Comparison of ENCODE assay signal across 17 cellular contexts in the genomic region with DNA sequence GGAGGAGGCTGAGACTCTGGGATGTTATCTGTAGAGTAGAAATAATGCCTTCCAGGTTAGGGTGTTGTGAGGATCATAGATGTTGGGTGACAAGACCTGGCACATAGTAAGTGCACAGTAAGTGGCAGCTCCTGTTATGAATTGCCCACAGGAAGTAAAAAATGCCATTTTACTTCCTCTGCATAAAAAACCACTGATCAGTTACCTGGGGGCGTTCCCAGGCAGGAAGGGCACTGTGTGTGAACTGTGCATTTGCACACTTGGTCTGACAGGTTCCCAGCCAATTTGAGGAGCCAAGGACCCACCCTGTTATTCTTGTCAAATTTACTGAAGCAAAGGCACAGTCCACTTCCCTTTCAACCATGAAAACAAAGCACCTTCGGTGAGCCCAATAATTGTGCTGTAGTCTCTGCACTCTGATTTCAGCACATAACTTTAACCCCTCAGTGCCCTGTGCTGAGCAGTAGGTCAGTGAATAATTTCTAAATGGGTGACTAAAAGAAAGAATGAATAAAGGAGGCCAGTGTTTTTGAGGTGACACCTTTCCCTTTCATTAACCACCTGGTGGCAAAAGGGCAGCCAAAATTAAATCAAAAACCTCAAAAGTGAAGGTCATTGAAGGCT.
A peak's percentile ranks its signal among the peaks of the same experiment; 100 is the strongest.
DNase-seq lines count a peak whose midpoint lies in the region; ATAC-seq and TF ChIP-seq lines count a peak whose summit lies in the region.
"Had no signal": no experiment of that assay in that cellular context is flagged by ENCODE, and none has a peak within 500 bp of the region (broad histone marks: within the 10 kb centered on the region; RNA-seq: fewer than 3 reads in every experiment).

No MANE protein-coding gene starts in this region.

- peaks cover 64% of the 10 kb centered on the region for H3K4me1 Mint-ChIP-seq in activated naive CD8-positive, alpha-beta T cell treated with anti-CD3 and anti-CD28 coated beads, Interleukin-2, amount 10 ng/mL, durations not matched to agents 7 days and 5 days
- peaks cover 20% of the 10 kb centered on the region for H3K4me1 Mint-ChIP-seq in neural progenitor cell

- peak overlapping the region; percentile 76 for H3K27ac Mint-ChIP-seq in activated naive CD8-positive, alpha-beta T cell treated with anti-CD3 and anti-CD28 coated beads, Interleukin-2, amount 10 ng/mL, durations not matched to agents 7 days and 5 days
- H3K27ac Mint-ChIP-seq in neural progenitor cell: no peak overlapping the region

- H3K4me3 Mint-ChIP-seq in activated naive CD8-positive, alpha-beta T cell treated with anti-CD3 and anti-CD28 coated beads, Interleukin-2, amount 10 ng/mL, durations not matched to agents 7 days and 5 days: peak overlapping the region; percentile 70
- no peak overlapping the region for H3K4me3 Mint-ChIP-seq in neural progenitor cell

- H3K9me3 ChIP-seq in heart right ventricle (no peaks in the 10 kb centered on the region), right atrium auricular region (no peaks in the 10 kb centered on the region), OCI-LY7 (ENCODE audit: low read length) (no peaks in the 10 kb centered on the region), neural progenitor cell (ENCODE audit: low read depth) (no peaks in the 10 kb centered on the region)
- H3K9me3 ChIP-seq: thoracic aorta had no signal

- H3K27me3 ChIP-seq in heart right ventricle (no peaks in the 10 kb centered on the region), right atrium auricular region (no peaks in the 10 kb centered on the region), neural progenitor cell (no peaks in the 10 kb centered on the region)

- POLR2A ChIA-PET in OCI-LY7 (lab: Charles Lee): interaction anchor here (0.6 to 1.1 kb wide), 2 partner anchors 46 to 306 kb away, joined by 3 read pairs; no protein-coding TSS in a partner anchor
- POLR2A ChIA-PET in activated naive CD8-positive, alpha-beta T cell treated with anti-CD3 and anti-CD28 coated beads, Interleukin-2, amount 10 ng/mL, durations not matched to agents 7 days and 5 days (lab: Charles Lee): interaction anchor here (0.6 to 7.2 kb wide), 4 partner anchors 28 to 133 kb away, joined by 3 to 41 read pairs (median 4); no protein-coding TSS in a partner anchor

- TF ChIP-seq CTCF in heart right ventricle (IDR thresholded peaks at IDR 0.05): no peak
- TF ChIP-seq CTCF in right atrium auricular region (IDR thresholded peaks at IDR 0.05): no peak
- no peak for TF ChIP-seq CTCF in OCI-LY7 (conservative IDR thresholded peaks at IDR 0.05; ENCODE audit: low read length)
- TF ChIP-seq CTCF in neural progenitor cell (IDR thresholded peaks at IDR 0.05): no peak

- H3K4me3 ChIP-seq in heart right ventricle (no peak overlapping the region), right atrium auricular region (no peak overlapping the region), OCI-LY7 (ENCODE audit: low read depth, low read length, poor library complexity, severe bottlenecking) (no peak overlapping the region), neural progenitor cell (no peak overlapping the region)
- H3K4me3 ChIP-seq: thoracic aorta had no signal

- ATAC-seq in heart right ventricle (peak in 5 of 8 donors; percentile 41 to 62 (median 55)), HG02623 (IDR thresholded peaks at IDR 0.05; ENCODE audit: unreplicated experiment) (no peak)
- ATAC-seq in activated naive CD8-positive, alpha-beta T cell treated with anti-CD3 and anti-CD28 coated beads, Interleukin-2, amount 10 ng/mL, durations not matched to agents 7 days and 5 days (ENCODE audit: low read depth): peak; percentile 76
- peak; percentile 71 for ATAC-seq in stimulated activated naive CD8-positive, alpha-beta T cell treated with anti-CD3 and anti-CD28 coated beads, Interleukin-15, Interleukin-2, amounts not matched to agents 100 U/mL and 50 U/mL, for 24 hours

- H3K36me3 Mint-ChIP-seq in activated naive CD8-positive, alpha-beta T cell treated with anti-CD3 and anti-CD28 coated beads, Interleukin-2, amount 10 ng/mL, durations not matched to agents 7 days and 5 days: peaks cover 15% of the 10 kb centered on the region
- no peaks in the 10 kb centered on the region for H3K36me3 Mint-ChIP-seq in neural progenitor cell

- peaks cover 0 to 41% (median 20%) of the 10 kb centered on the region in 9 donors for H3K4me1 ChIP-seq in heart right ventricle
- H3K4me1 ChIP-seq in right atrium auricular region: peaks cover 0 to 3% of the 10 kb centered on the region in 2 donors
- H3K4me1 ChIP-seq in OCI-LY7 (ENCODE audit: insufficient read depth, low read length, poor library complexity, severe bottlenecking): peaks cover 16% of the 10 kb centered on the region
- no peaks in the 10 kb centered on the region for H3K4me1 ChIP-seq in neural progenitor cell

- H3K4me2 ChIP-seq in OCI-LY7 (ENCODE audit: low read length) (peak overlapping the region; percentile 42), neural progenitor cell (no peak overlapping the region)

- no TSS peak for BruUV-seq in OCI-LY7 (replicated peaks; lab: Mats Ljungman, UMichigan)

- intact Hi-C loops in heart right ventricle (cut with DNase I): no loop called here
- intact Hi-C loops in OCI-LY7 (cut with micrococcal nuclease; ENCODE audit: unreplicated experiment): no loop called here

- H2AFZ ChIP-seq in OCI-LY7 (ENCODE audit: low read length) (no peak overlapping the region), neural progenitor cell (replicated peaks) (no peak overlapping the region)

- peaks cover 3% of the 10 kb centered on the region; the same call in 1 of the 2 replicates for H4K20me1 ChIP-seq in OCI-LY7 (ENCODE audit: insufficient read depth, low read length)
- H4K20me1 ChIP-seq in neural progenitor cell (ENCODE audit: low read depth): no peaks in the 10 kb centered on the region

- CTCF ChIA-PET in OCI-LY7 (lab: Charles Lee; ENCODE audit: unreplicated experiment): interaction anchor here (0.5 kb wide), 1 partner anchor 10 kb away, joined by 3 read pairs; no protein-coding TSS in a partner anchor

- no peaks in the 10 kb centered on the region for H3K9me2 ChIP-seq in OCI-LY7 (ENCODE audit: insufficient read depth, low read length)

- H3K9me3 Mint-ChIP-seq in activated naive CD8-positive, alpha-beta T cell treated with anti-CD3 and anti-CD28 coated beads, Interleukin-2, amount 10 ng/mL, durations not matched to agents 7 days and 5 days: no peaks in the 10 kb centered on the region
- H3K9me3 Mint-ChIP-seq in neural progenitor cell: no peaks in the 10 kb centered on the region

- H3K79me2 ChIP-seq in OCI-LY7 (ENCODE audit: insufficient read depth, low read depth, low read length) (no peaks in the 10 kb centered on the region), neural progenitor cell (ENCODE audit: low read depth) (no peaks in the 10 kb centered on the region)

- DNase-seq in heart right ventricle (no peak), right atrium auricular region (ENCODE audit: low spot score) (no peak), OCI-LY7 (ENCODE audit: low spot score) (peak; percentile 41), Kasumi-1 (lab: John Stamatoyannopoulos, UW) (no peak), neural progenitor cell (ENCODE audit: low spot score) (no peak)
- no peak for DNase-seq in activated naive CD8-positive, alpha-beta T cell treated with anti-CD3 and anti-CD28 coated beads, Interleukin-2, amount 10 ng/mL, durations not matched to agents 7 days and 5 days
- DNase-seq in stimulated activated naive CD8-positive, alpha-beta T cell treated with anti-CD3 and anti-CD28 coated beads, Interleukin-15, Interleukin-2, amounts not matched to agents 100 U/mL and 50 U/mL, for 24 hours: peak; percentile 43
- DNase-seq: activated CD8-positive, alpha-beta memory T cell treated with anti-CD3 and anti-CD28 coated beads, Interleukin-2, amount 50 U/mL, for 4 hours; mesenchymal stem cell; NCI-H2171 treated with DMSO at 0.1 percent for 48 hours; NK-92 treated with Interleukin-12 subunit alpha and Interleukin-12 subunit beta, amount 100 ng/mL, for 24 hours; occipital lobe; SHP77 treated with DMSO at 0.1 percent for 48 hours; small intestine; T-helper 9 cell had no signal

- H3K36me3 ChIP-seq in heart right ventricle (no peaks in the 10 kb centered on the region), right atrium auricular region (no peaks in the 10 kb centered on the region), OCI-LY7 (ENCODE audit: insufficient read depth, low read length) (peaks cover 9% of the 10 kb centered on the region; the same call in 1 of the 2 replicates), neural progenitor cell (no peaks in the 10 kb centered on the region)
- H3K36me3 ChIP-seq: thoracic aorta had no signal

- no peak overlapping the region for H3K9ac ChIP-seq in neural progenitor cell

- H3K27me3 Mint-ChIP-seq in activated naive CD8-positive, alpha-beta T cell treated with anti-CD3 and anti-CD28 coated beads, Interleukin-2, amount 10 ng/mL, durations not matched to agents 7 days and 5 days: no peaks in the 10 kb centered on the region
- peaks cover 2% of the 10 kb centered on the region for H3K27me3 Mint-ChIP-seq in neural progenitor cell (ENCODE audit: insufficient read depth, low read depth)

- H3K27ac ChIP-seq in heart right ventricle (peak overlapping the region in 3 of 10 donors; percentile 1 to 34 (median 26)), right atrium auricular region (no peak overlapping the region), OCI-LY7 (ENCODE audit: low read depth, low read length, poor library complexity, severe bottlenecking) (no peak overlapping the region), neural progenitor cell (no peak overlapping the region)
- H3K27ac ChIP-seq: thoracic aorta had no signal

- no peaks in the 10 kb centered on the region for H3F3A ChIP-seq in neural progenitor cell (ENCODE audit: low read depth)

- WGBS in heart right ventricle, 2 donors: 49 to 67% methylated on average over 2 of the region's 2 CpGs

Comparison
In these comparisons a context has a peak if more than half of its experiments do, and no peak if none do; other contexts are left out.
1. DNase-seq: peak in OCI-LY7 (single experiment) and stimulated activated naive CD8-positive, alpha-beta T cell treated with anti-CD3 and anti-CD28 coated beads, Interleukin-15, Interleukin-2, amounts not matched to agents 100 U/mL and 50 U/mL, for 24 hours (single experiment); none in heart right ventricle (0 of 2), right atrium auricular region (single experiment), activated naive CD8-positive, alpha-beta T cell treated with anti-CD3 and anti-CD28 coated beads, Interleukin-2, amount 10 ng/mL, durations not matched to agents 7 days and 5 days (single experiment), Kasumi-1 (0 of 2) and neural progenitor cell (single experiment).